ENCODE assay signal across 30 cellular contexts in the genomic region with DNA sequence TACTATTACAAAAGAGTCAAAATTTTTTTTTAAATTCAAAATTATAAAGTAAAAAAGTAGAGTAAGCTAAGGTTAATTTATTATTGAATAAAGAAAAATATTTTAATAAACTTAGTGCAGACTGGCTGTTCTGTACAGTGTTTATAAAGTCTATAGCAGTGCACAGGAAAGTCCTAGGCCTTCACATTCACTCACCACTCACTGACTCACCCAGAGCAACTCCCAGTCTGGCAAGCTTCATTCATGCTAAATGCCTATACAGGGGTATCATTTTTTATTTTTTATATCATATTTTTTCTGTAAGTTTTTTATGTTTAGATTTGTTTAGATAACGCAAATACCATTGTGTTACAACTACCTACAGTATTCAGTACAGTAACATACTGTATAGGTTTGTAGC.
"Had no signal": no experiment of that assay in that cellular context is flagged by ENCODE, and none has a peak within 500 bp of the region (broad histone marks: within the 10 kb centered on the region; RNA-seq: fewer than 3 reads in every experiment).

No MANE protein-coding gene starts in this region.

- DNase-seq: activated CD4-positive, alpha-beta T cell treated with anti-CD3 and anti-CD28 coated beads for 48 hours; activated CD4-positive, alpha-beta T cell treated with anti-CD3 and anti-CD28 coated beads, Interleukin-2, amount 50 U/mL, for 48 hours; activated CD8-positive, alpha-beta memory T cell treated with anti-CD3 and anti-CD28 coated beads for 24 hours; activated CD8-positive, alpha-beta memory T cell treated with anti-CD3 and anti-CD28 coated beads, Interleukin-2, amount 50 U/mL, for 4 hours; activated effector memory CD4-positive, alpha-beta T cell treated with anti-CD3 and anti-CD28 coated beads, Interleukin-2, amount 50 U/mL, for 16 hours; activated naive CD4-positive, alpha-beta T cell treated with anti-CD3 and anti-CD28 coated beads for 36 hours; activated naive CD8-positive, alpha-beta T cell treated with anti-CD3 and anti-CD28 coated beads for 36 hours; activated T-cell treated with anti-CD3 and anti-CD28 coated beads, Interleukin-2, amount 50 U/mL, for 1 hour; amniotic stem cell; cortex of kidney; effector memory CD8-positive, alpha-beta T cell; head of caudate nucleus; hypothalamus; midbrain; naive thymus-derived CD4-positive, alpha-beta T cell; pancreas; retina; small intestine; stimulated activated CD4-positive, alpha-beta T cell treated with anti-CD3 and anti-CD28 coated beads, Interleukin-4, amount 100 ng/mL, for 24 hours; substantia nigra; T-helper 17 cell; T1000; uterus; WERI-Rb-1 had no signal

- H3K27me3 ChIP-seq: cardiac muscle cell, pancreas, uterus had no signal

- H3K4me3 ChIP-seq: cardiac muscle cell, pancreas, prostate gland, uterus had no signal

- H3K27ac ChIP-seq: cardiac muscle cell, pancreas, prostate gland, uterus, WERI-Rb-1 had no signal

- H3K36me3 ChIP-seq: cardiac muscle cell, pancreas, prostate gland, uterus, WERI-Rb-1 had no signal

- ATAC-seq: activated CD4-positive, CD25-positive, alpha-beta regulatory T cell treated with anti-CD3 and anti-CD28 coated beads, Interleukin-2, amount 50 U/mL, for 24 hours; effector memory CD8-positive, alpha-beta T cell; esophagus mucosa; naive thymus-derived CD4-positive, alpha-beta T cell; pancreas; sciatic nerve; stimulated activated effector memory CD8-positive, alpha-beta T cell treated with anti-CD3 and anti-CD28 coated beads, Interleukin-12 subunit alpha, Interleukin-12 subunit beta, amount 100 ng/mL, for 72 hours; T-helper 17 cell had no signal

- H3K4me1 ChIP-seq: prostate gland, uterus had no signal

- H3K9me3 ChIP-seq: pancreas, prostate gland, uterus had no signal
